ENCODE assay signal across 10 cellular contexts in the genomic region with DNA sequence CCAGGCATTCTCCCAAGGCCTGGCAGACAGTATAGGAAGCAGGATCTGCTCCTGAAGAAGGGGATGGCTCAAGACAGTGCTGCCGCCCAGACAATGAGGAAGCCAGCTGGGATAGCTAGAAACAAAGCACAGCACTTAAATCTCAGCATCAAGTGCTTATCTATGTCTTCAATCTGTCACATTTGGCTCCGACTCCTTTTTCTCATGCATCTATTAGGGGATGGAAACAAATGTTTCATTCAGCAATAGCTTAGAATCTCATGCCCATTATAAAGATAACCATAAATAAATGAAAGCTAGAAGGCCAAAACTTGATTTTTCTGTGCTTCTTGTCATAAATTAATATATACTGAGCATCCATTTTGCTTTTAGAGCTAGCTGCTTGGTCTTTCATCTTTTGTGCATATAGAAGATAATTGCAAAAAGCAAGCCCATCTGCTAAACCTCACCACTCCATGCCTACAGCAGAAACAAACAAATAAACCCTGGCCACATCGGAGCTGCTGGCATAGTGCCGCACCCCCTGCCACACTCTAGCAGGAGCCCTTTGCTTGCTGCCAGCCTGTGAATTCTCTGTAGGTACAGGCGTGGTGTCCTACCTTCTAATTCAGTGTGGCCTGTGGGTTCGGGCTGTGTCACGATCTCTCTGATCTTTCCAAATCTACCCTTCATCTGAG.
"Had no signal": no experiment of that assay in that cellular context is flagged by ENCODE, and none has a peak within 500 bp of the region (broad histone marks: within the 10 kb centered on the region; RNA-seq: fewer than 3 reads in every experiment).

No MANE protein-coding gene starts in this region.

- H3K27ac ChIP-seq: neutrophil, thyroid gland had no signal

- H3K4me3 Mint-ChIP-seq: activated naive CD4-positive, alpha-beta T cell treated with anti-CD3 and anti-CD28 coated beads, Interleukin-2, amount 10 ng/mL, durations not matched to agents 7 days and 5 days; naive B cell; stimulated activated memory B cell treated with anti-CD40 and anti-IgM and Interleukin-4, amounts not matched to agents 10 μg/mL and 1 μg/mL and 100 μg/mL, for 72 hours had no signal

- H3K36me3 Mint-ChIP-seq: activated naive CD4-positive, alpha-beta T cell treated with anti-CD3 and anti-CD28 coated beads, Interleukin-2, amount 10 ng/mL, durations not matched to agents 7 days and 5 days had no signal

- H3K27me3 ChIP-seq: neutrophil, thyroid gland had no signal

- H3K27me3 Mint-ChIP-seq: naive B cell; stimulated activated memory B cell treated with anti-CD40 and anti-IgM and Interleukin-4, amounts not matched to agents 10 μg/mL and 1 μg/mL and 100 μg/mL, for 72 hours had no signal

- H3K27ac Mint-ChIP-seq: activated naive CD4-positive, alpha-beta T cell treated with anti-CD3 and anti-CD28 coated beads, Interleukin-2, amount 10 ng/mL, durations not matched to agents 7 days and 5 days; activated T-helper 2 cell treated with anti-CD3 and anti-CD28 coated beads, Interferon-gamma antibody, Interleukin-2, Interleukin-4, amounts not matched to agents 10 μg/mL and 5 μg/mL and 100 μg/mL, durations not matched to agents 14 hours and 24 hours and 36 hours; stimulated activated memory B cell treated with anti-CD40 and anti-IgM and Interleukin-4, amounts not matched to agents 10 μg/mL and 1 μg/mL and 100 μg/mL, for 72 hours had no signal

- H3K4me3 ChIP-seq: thyroid gland had no signal

- H3K4me1 Mint-ChIP-seq: activated naive CD4-positive, alpha-beta T cell treated with anti-CD3 and anti-CD28 coated beads, Interleukin-2, amount 10 ng/mL, durations not matched to agents 7 days and 5 days; stimulated activated memory B cell treated with anti-CD40 and anti-IgM and Interleukin-4, amounts not matched to agents 10 μg/mL and 1 μg/mL and 100 μg/mL, for 72 hours had no signal

- H3K36me3 ChIP-seq: neutrophil, thyroid gland had no signal

- H3K9me3 ChIP-seq: neutrophil, thyroid gland had no signal

- DNase-seq: activated CD4-positive, CD25-positive, alpha-beta regulatory T cell treated with anti-CD3 and anti-CD28 coated beads, Interleukin-2, amount 50 U/mL, for 72 hours; activated naive CD4-positive, alpha-beta T cell treated with anti-CD3 and anti-CD28 coated beads, Interleukin-2, amount 10 ng/mL, durations not matched to agents 7 days and 5 days; mammary epithelial cell; naive B cell; thyroid gland had no signal

- ATAC-seq: esophagus mucosa; left lobe of liver; stimulated activated memory B cell treated with anti-CD40 and anti-IgM and Interleukin-4, amounts not matched to agents 10 μg/mL and 1 μg/mL and 100 μg/mL, for 72 hours had no signal

- H3K9me3 Mint-ChIP-seq: activated naive CD4-positive, alpha-beta T cell treated with anti-CD3 and anti-CD28 coated beads, Interleukin-2, amount 10 ng/mL, durations not matched to agents 7 days and 5 days; activated T-helper 2 cell treated with anti-CD3 and anti-CD28 coated beads, Interferon-gamma antibody, Interleukin-2, Interleukin-4, amounts not matched to agents 10 μg/mL and 5 μg/mL and 100 μg/mL, durations not matched to agents 14 hours and 24 hours and 36 hours had no signal
